Comparison of ENCODE assay signal across 8 cellular contexts in genomic region chr5:39072915-39073758, GRCh38. TPM values are rescaled to one million over a fixed set of nuclear protein-coding genes. Genes with fewer than 3 reads are reported as not detected.
DNase-seq lines count a peak whose midpoint lies in the region; ATAC-seq and TF ChIP-seq lines count a peak whose summit lies in the region.

No MANE protein-coding gene starts in this region.

- peaks cover 0 to 15% (median 6%) of the 10 kb centered on the region in 4 donors for H3K4me1 ChIP-seq in liver (ENCODE audit: control insufficient read depth in 4 of 4, insufficient read depth in 4 of 4, low read length in 3 of 4)

- no peaks in the 10 kb centered on the region for H3K9me3 ChIP-seq in liver (ENCODE audit: control insufficient read depth in 4 of 4, low read length in 3 of 4)

- H3K36me3 ChIP-seq in liver (ENCODE audit: control insufficient read depth in 4 of 4, insufficient read depth in 3 of 4, low read depth in 1 of 4, low read length in 3 of 4), result no peaks in the 10 kb centered on the region

- H3K4me3 ChIP-seq in liver (ENCODE audit: low read depth in 1 of 3, low read length in 3 of 3), result peak overlapping the region; percentile 79 to 96 (median 91)

- DNase-seq in activated CD8-positive, alpha-beta memory T cell treated with anti-CD3 and anti-CD28 coated beads for 4 hours (ENCODE audit: low read depth in 2 of 2), result peak; percentile 3 to 23
- no peak for DNase-seq in activated CD8-positive, alpha-beta memory T cell treated with anti-CD3 and anti-CD28 coated beads for 24 hours
- DNase-seq in NCI-H2196 treated with DMSO at 0.1 percent for 48 hours (lab: John Stamatoyannopoulos, UW; ENCODE audit: unreplicated experiment), result peak; percentile 44
- peak; percentile 59 for DNase-seq in dermis blood vessel endothelial cell
- peak; percentile 25 to 29 for DNase-seq in stimulated activated CD4-positive, alpha-beta T cell treated with anti-CD3 and anti-CD28 coated beads, Interleukin-4, amount 100 ng/mL, for 4 hours

- 1% methylated on average over 27 of the region's 27 CpGs for WGBS in liver

- no peaks in the 10 kb centered on the region for H3K27me3 ChIP-seq in liver (ENCODE audit: control insufficient read depth in 4 of 4, insufficient read depth in 4 of 4, low read length in 3 of 4)

- ATAC-seq in HG02938 (IDR thresholded peaks at IDR 0.05; ENCODE audit: unreplicated experiment), result peak; percentile 38
- ATAC-seq in activated CD4-positive, CD25-positive, alpha-beta regulatory T cell treated with anti-CD3 and anti-CD28 coated beads, Interleukin-2, amount 50 U/mL, for 24 hours, result peak; percentile 25 to 26

- TF ChIP-seq RAD21 in liver (IDR thresholded peaks at IDR 0.05), result no peak

- H3K27ac ChIP-seq in liver (ENCODE audit: low read depth in 1 of 2, low read length in 2 of 2), result peak overlapping the region; percentile 100

- peak overlapping the region; percentile 85 to 90 for H3K9ac ChIP-seq in liver (ENCODE audit: low read depth in 1 of 2, low read length in 2 of 2)

- no peak for TF ChIP-seq CTCF in liver (IDR thresholded peaks at IDR 0.05; ENCODE audit: low read depth, low read length, missing input control)

TF ChIP-seq in liver, 16 proteins besides CTCF, POLR2A, EP300 and RAD21:
- TF ChIP-seq JUND (IDR thresholded peaks at IDR 0.05) (no peak), TAF1 (conservative IDR thresholded peaks at IDR 0.05) (no peak), HNF4A (conservative IDR thresholded peaks at IDR 0.05) (peak in 1 of 2 donors; percentile 24), FOXA1 (IDR thresholded peaks at IDR 0.05) (peak; percentile 75), YY1 (IDR thresholded peaks at IDR 0.05) (peak; percentile 51), ATF3 (IDR thresholded peaks at IDR 0.05) (no peak), NR2F2 (IDR thresholded peaks at IDR 0.05) (no peak), EGR1 (IDR thresholded peaks at IDR 0.05; ENCODE audit: low read depth in 2 of 2) (peak; percentile 57 to 61), HNF4G (IDR thresholded peaks at IDR 0.05) (no peak), MAX (IDR thresholded peaks at IDR 0.05) (no peak), SP1 (IDR thresholded peaks at IDR 0.05) (peak; percentile 47), REST (IDR thresholded peaks at IDR 0.05) (no peak), FOXA2 (IDR thresholded peaks at IDR 0.05) (peak; percentile 88), GABPA (IDR thresholded peaks at IDR 0.05 in 1 of 2, conservative IDR thresholded peaks at IDR 0.05 in 1 of 2) (no peak), ZBTB33 (IDR thresholded peaks at IDR 0.05) (no peak), RXRA (IDR thresholded peaks at IDR 0.05) (peak; percentile 61 to 70)

RNA-seq across cellular contexts. Expression of gene RICTOR, which starts 1.1 kb away (rescaled TPM):
- 36.2 and 44.7 TPM in 2 replicates for total RNA-seq in dermis blood vessel endothelial cell
- 10 to 100 TPM; 21.0 to 24.0 TPM for total RNA-seq in liver
- polyA plus RNA-seq in liver, result 1 to 10 TPM; 2.1 to 9.0 TPM
